Comparison of ENCODE assay signal across 11 cellular contexts in the genomic region with DNA sequence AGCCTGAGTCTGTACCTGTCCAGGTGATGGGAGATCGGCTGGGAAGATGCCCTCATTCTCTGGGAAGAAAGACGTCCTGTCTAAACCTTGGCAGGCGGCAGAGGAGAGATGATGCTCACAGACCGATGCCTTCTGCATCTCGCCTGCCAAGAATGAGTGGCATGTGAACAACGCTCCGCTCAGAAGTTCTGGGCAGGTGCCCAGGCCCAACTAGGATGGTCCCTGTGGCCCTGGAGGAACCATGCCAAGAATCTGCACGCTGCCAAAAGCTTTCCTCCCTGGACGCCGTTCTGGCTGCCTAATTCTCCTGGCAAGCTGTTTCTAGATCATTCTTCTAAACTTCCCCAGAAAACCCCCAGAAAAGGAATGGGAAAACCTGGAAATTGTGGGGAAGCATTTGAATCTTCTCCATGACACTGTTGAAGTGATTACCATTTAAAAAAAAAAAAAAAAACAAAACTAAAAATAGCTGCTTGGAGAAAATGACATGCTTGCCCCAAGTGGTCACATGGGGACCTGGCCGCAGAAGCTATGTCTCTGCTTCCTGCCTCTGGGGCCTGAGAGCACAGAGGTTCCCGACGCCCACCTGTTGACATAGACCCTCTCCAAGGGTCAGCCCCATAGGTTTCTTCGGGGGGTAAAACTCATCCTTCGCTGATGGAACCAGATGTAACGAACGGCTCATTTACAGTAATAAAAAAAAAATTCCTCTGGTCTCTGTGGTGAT.
DNase-seq lines count a peak whose midpoint lies in the region; ATAC-seq and TF ChIP-seq lines count a peak whose summit lies in the region.
"Had no signal": no experiment of that assay in that cellular context is flagged by ENCODE, and none has a peak within 500 bp of the region (broad histone marks: within the 10 kb centered on the region; RNA-seq: fewer than 3 reads in every experiment).

No MANE protein-coding gene starts in this region.

- no peaks in the 10 kb centered on the region for H3K27me3 ChIP-seq in adipocyte (replicated peaks; ENCODE audit: control insufficient read depth, insufficient read depth, low read length)
- H3K27me3 ChIP-seq: pancreas had no signal

- in situ Hi-C loops in GM13977 (cut with MboI; ENCODE audit: low pct_unique_long_range_greater_than_20kb, low sequenced_read_pairs, unreplicated experiment) = no loop called here

- H3K36me3 ChIP-seq in adipocyte (ENCODE audit: control insufficient read depth, insufficient read depth, low read length, severe bottlenecking) = no peaks in the 10 kb centered on the region
- H3K36me3 ChIP-seq: pancreas had no signal

- H3K4me3 Mint-ChIP-seq in stimulated activated naive B cell treated with anti-CD40 and anti-IgM and Interleukin-4, amounts not matched to agents 10 μg/mL and 1 μg/mL and 100 μg/mL, for 72 hours = no peak overlapping the region
- H3K4me3 Mint-ChIP-seq: activated CD4-positive, alpha-beta memory T cell treated with anti-CD3 and anti-CD28 coated beads for 36 hours; activated naive CD8-positive, alpha-beta T cell had no signal

- DNase-seq in C1 segment of cervical spinal cord (lab: John Stamatoyannopoulos, UW) = peak in 11 of 14 donors; percentile 12 to 95 (median 42)
- no peak for DNase-seq in adipocyte (ENCODE audit: low read depth)
- peak; percentile 81 for DNase-seq in Right ventricle myocardium inferior (ENCODE audit: missing footprints)
- peak; percentile 32 for DNase-seq in occipital lobe (lab: John Stamatoyannopoulos, UW)
- no peak for DNase-seq in stimulated activated naive B cell treated with anti-CD40 and anti-IgM and Interleukin-4, amounts not matched to agents 10 μg/mL and 1 μg/mL and 100 μg/mL, for 72 hours
- no peak for DNase-seq in GM13977 (ENCODE audit: low spot score)
- DNase-seq in amniotic stem cell (lab: John Stamatoyannopoulos, UW) = no peak
- DNase-seq in activated naive CD4-positive, alpha-beta T cell treated with anti-CD3 and anti-CD28 coated beads, Interleukin-2, amount 50 U/mL, for 72 hours (ENCODE audit: low spot score in 2 of 2) = no peak
- DNase-seq: activated CD4-positive, alpha-beta memory T cell treated with anti-CD3 and anti-CD28 coated beads for 36 hours had no signal

- H3K4me1 ChIP-seq in adipocyte (ENCODE audit: control insufficient read depth, insufficient read depth, low read length) = peaks cover 17% of the 10 kb centered on the region
- H3K4me1 ChIP-seq: pancreas had no signal

- no peak for TF ChIP-seq CTCF in GM13977 (IDR thresholded peaks at IDR 0.05; ENCODE audit: extremely low read depth, insufficient read depth, missing control alignments)

- H3K27ac Mint-ChIP-seq in stimulated activated naive B cell treated with anti-CD40 and anti-IgM and Interleukin-4, amounts not matched to agents 10 μg/mL and 1 μg/mL and 100 μg/mL, for 72 hours = no peak overlapping the region
- H3K27ac Mint-ChIP-seq in activated naive CD4-positive, alpha-beta T cell treated with anti-CD3 and anti-CD28 coated beads, Interleukin-2, amount 50 U/mL, for 72 hours = no peak overlapping the region
- H3K27ac Mint-ChIP-seq: activated CD4-positive, alpha-beta memory T cell treated with anti-CD3 and anti-CD28 coated beads for 36 hours; activated naive CD8-positive, alpha-beta T cell had no signal

- peak; percentile 85 for ATAC-seq in Right ventricle myocardium inferior
- no peak for ATAC-seq in stimulated activated naive B cell treated with anti-CD40 and anti-IgM and Interleukin-4, amounts not matched to agents 10 μg/mL and 1 μg/mL and 100 μg/mL, for 72 hours (replicated peaks)
- no peak for ATAC-seq in activated naive CD4-positive, alpha-beta T cell treated with anti-CD3 and anti-CD28 coated beads, Interleukin-2, amount 50 U/mL, for 72 hours

- H3K27me3 Mint-ChIP-seq in stimulated activated naive B cell treated with anti-CD40 and anti-IgM and Interleukin-4, amounts not matched to agents 10 μg/mL and 1 μg/mL and 100 μg/mL, for 72 hours = peaks cover 4 to 8% of the 10 kb centered on the region in 2 donors

- no peaks in the 10 kb centered on the region for H3K4me1 Mint-ChIP-seq in stimulated activated naive B cell treated with anti-CD40 and anti-IgM and Interleukin-4, amounts not matched to agents 10 μg/mL and 1 μg/mL and 100 μg/mL, for 72 hours

- H3K9ac ChIP-seq in adipocyte (ENCODE audit: low read length) = peak overlapping the region; percentile 23

- H3K9me3 Mint-ChIP-seq in stimulated activated naive B cell treated with anti-CD40 and anti-IgM and Interleukin-4, amounts not matched to agents 10 μg/mL and 1 μg/mL and 100 μg/mL, for 72 hours = peaks cover 0 to 2% of the 10 kb centered on the region in 2 donors
- no peaks in the 10 kb centered on the region for H3K9me3 Mint-ChIP-seq in activated naive CD4-positive, alpha-beta T cell treated with anti-CD3 and anti-CD28 coated beads, Interleukin-2, amount 50 U/mL, for 72 hours
- H3K9me3 Mint-ChIP-seq: activated CD4-positive, alpha-beta memory T cell treated with anti-CD3 and anti-CD28 coated beads for 36 hours had no signal

- no peaks in the 10 kb centered on the region for H3K9me3 ChIP-seq in adipocyte (ENCODE audit: control insufficient read depth, low read length)
- H3K9me3 ChIP-seq: pancreas had no signal

- intact Hi-C loops in Right ventricle myocardium inferior (cut with DNase I) = no loop called here

- H3K36me3 Mint-ChIP-seq in stimulated activated naive B cell treated with anti-CD40 and anti-IgM and Interleukin-4, amounts not matched to agents 10 μg/mL and 1 μg/mL and 100 μg/mL, for 72 hours = no peaks in the 10 kb centered on the region
- no peaks in the 10 kb centered on the region for H3K36me3 Mint-ChIP-seq in activated naive CD4-positive, alpha-beta T cell treated with anti-CD3 and anti-CD28 coated beads, Interleukin-2, amount 50 U/mL, for 72 hours
- H3K36me3 Mint-ChIP-seq: activated CD4-positive, alpha-beta memory T cell treated with anti-CD3 and anti-CD28 coated beads for 36 hours; activated naive CD8-positive, alpha-beta T cell had no signal

- H3K4me3 ChIP-seq in adipocyte (ENCODE audit: low read length) = peak overlapping the region; percentile 29
- H3K4me3 ChIP-seq: pancreas had no signal

Comparison
In these comparisons a context has a peak if more than half of its experiments do, and no peak if none do; other contexts are left out.
1. DNase-seq: peak in C1 segment of cervical spinal cord (11 of 14), Right ventricle myocardium inferior (single experiment) and occipital lobe (single experiment); none in adipocyte (single experiment), stimulated activated naive B cell treated with anti-CD40 and anti-IgM and Interleukin-4, amounts not matched to agents 10 μg/mL and 1 μg/mL and 100 μg/mL, for 72 hours (single experiment), GM13977 (single experiment), amniotic stem cell (single experiment) and activated naive CD4-positive, alpha-beta T cell treated with anti-CD3 and anti-CD28 coated beads, Interleukin-2, amount 50 U/mL, for 72 hours (0 of 2).